8 cellular contexts compared by ENCODE assay signal in genomic region chr9:85818971-85819370, GRCh38.
DNase-seq lines count a peak whose midpoint lies in the region; ATAC-seq, FAIRE-seq and TF ChIP-seq lines count a peak whose summit lies in the region.
"Not testable (repeated sequence)": the region's sequence is repeated elsewhere in the genome, so short reads cannot be mapped to it uniquely, and the experiment has no call there.

No MANE protein-coding gene starts in this region.

- not testable (repeated sequence) for H3K27me3 Mint-ChIP-seq in activated CD4-positive, alpha-beta T cell treated with anti-CD3 and anti-CD28 coated beads for 36 hours; progenitor cell of endocrine pancreas

- TF ChIP-seq CTCF in dorsolateral prefrontal cortex (IDR thresholded peaks at IDR 0.05 in 54 of 56, conservative IDR thresholded peaks at IDR 0.05 in 2 of 56; ENCODE audit: low read depth in 1 of 56, partially characterized antibody in 56 of 56) (peak; percentile 10 to 74 (median 56)), progenitor cell of endocrine pancreas (IDR thresholded peaks at IDR 0.05; ENCODE audit: unreplicated experiment) (peak; percentile 60)

- not testable (repeated sequence) for H3K27ac ChIP-seq in dorsolateral prefrontal cortex

- H3K4me3 ChIP-seq in dorsolateral prefrontal cortex: not testable (repeated sequence)

- H3K36me3 Mint-ChIP-seq in activated CD4-positive, alpha-beta T cell treated with anti-CD3 and anti-CD28 coated beads for 36 hours (ENCODE audit: low read depth): peaks cover 12% of the 10 kb centered on the region
- peaks cover 15% of the 10 kb centered on the region for H3K36me3 Mint-ChIP-seq in progenitor cell of endocrine pancreas (ENCODE audit: insufficient read depth)

- H3K4me3 Mint-ChIP-seq in activated CD4-positive, alpha-beta T cell treated with anti-CD3 and anti-CD28 coated beads for 36 hours; progenitor cell of endocrine pancreas (ENCODE audit: low read depth): not testable (repeated sequence)

- DNase-seq in ACHN (peak; percentile 15), NCI-H748 (lab: John Stamatoyannopoulos, UW; ENCODE audit: unreplicated experiment) (peak; percentile 34)
- DNase-seq in activated CD4-positive, alpha-beta T cell treated with anti-CD3 and anti-CD28 coated beads for 36 hours; dorsolateral prefrontal cortex; progenitor cell of endocrine pancreas (ENCODE audit: low spot score, unreplicated experiment): not testable (repeated sequence)

- ATAC-seq in GM18508 (IDR thresholded peaks at IDR 0.05; ENCODE audit: insufficient read depth, unreplicated experiment) (peak; percentile 60), HG03354 (IDR thresholded peaks at IDR 0.05; ENCODE audit: poor library complexity, severe bottlenecking, unreplicated experiment) (peak; percentile 71)
- peak; percentile 66 for ATAC-seq in activated CD4-positive, alpha-beta T cell treated with anti-CD3 and anti-CD28 coated beads for 36 hours

- in situ Hi-C loops in ACHN (cut with HindIII; ENCODE audit: low pct_ligation_motif_present, low pct_unique_long_range_greater_than_20kb, low sequenced_read_pairs): not testable (repeated sequence)

- H3K27me3 ChIP-seq in dorsolateral prefrontal cortex: not testable (repeated sequence)

- FAIRE-seq in islet of Langerhans (lab: Jason Lieb, UNC): peak; percentile 100

- H3K27ac Mint-ChIP-seq in activated CD4-positive, alpha-beta T cell treated with anti-CD3 and anti-CD28 coated beads for 36 hours; progenitor cell of endocrine pancreas: not testable (repeated sequence)

- not testable (repeated sequence) for H3K9me3 Mint-ChIP-seq in activated CD4-positive, alpha-beta T cell treated with anti-CD3 and anti-CD28 coated beads for 36 hours (ENCODE audit: low read depth); progenitor cell of endocrine pancreas (ENCODE audit: low read depth)

- H3K4me1 Mint-ChIP-seq in activated CD4-positive, alpha-beta T cell treated with anti-CD3 and anti-CD28 coated beads for 36 hours; progenitor cell of endocrine pancreas (ENCODE audit: low read depth): not testable (repeated sequence)

- CTCF ChIA-PET in activated CD4-positive, alpha-beta T cell treated with anti-CD3 and anti-CD28 coated beads for 36 hours (lab: Charles Lee): not testable (repeated sequence)

- POLR2A ChIA-PET in activated CD4-positive, alpha-beta T cell treated with anti-CD3 and anti-CD28 coated beads for 36 hours (lab: Charles Lee): not testable (repeated sequence)

- intact Hi-C loops in activated CD4-positive, alpha-beta T cell treated with anti-CD3 and anti-CD28 coated beads for 36 hours (cut with DNase I, micrococcal nuclease): loop anchor here in 1 of 2 experiments (2.0 to 5.0 kb wide), 2 partner anchors 82 to 418 kb away; no protein-coding TSS in a partner anchor
- intact Hi-C loops in dorsolateral prefrontal cortex (cut with DNase I): not testable (repeated sequence)
